Comparison of ENCODE assay signal across 7 cellular contexts in genomic region chr16:57147381-57148191, GRCh38. TPM values are rescaled to one million over a fixed set of nuclear protein-coding genes. Genes with fewer than 3 reads are reported as not detected.
DNase-seq lines count a peak whose midpoint lies in the region; ATAC-seq and TF ChIP-seq lines count a peak whose summit lies in the region.

No MANE protein-coding gene starts in this region.

- no peaks in the 10 kb centered on the region for H3K9me3 ChIP-seq in iPS-20b (ENCODE audit: insufficient read depth, low read depth, low read length)
- no peaks in the 10 kb centered on the region for H3K9me3 ChIP-seq in uterus

- no peaks in the 10 kb centered on the region for H3K27me3 ChIP-seq in HL-60 (ENCODE audit: insufficient read depth, poor library complexity, severe bottlenecking)
- H3K27me3 ChIP-seq in iPS-20b (ENCODE audit: insufficient read depth, low read length) = no peaks in the 10 kb centered on the region
- no peaks in the 10 kb centered on the region for H3K27me3 ChIP-seq in uterus

- peaks cover 25% of the 10 kb centered on the region for H3K4me1 ChIP-seq in iPS-20b (ENCODE audit: insufficient read depth, low read length)
- no peaks in the 10 kb centered on the region for H3K4me1 ChIP-seq in uterus

- H3K4me1 Mint-ChIP-seq in activated CD8-positive, alpha-beta T cell treated with anti-CD3 and anti-CD28 coated beads for 36 hours (ENCODE audit: low read depth) = peaks cover 28% of the 10 kb centered on the region
- H3K4me1 Mint-ChIP-seq in stimulated activated naive B cell treated with anti-CD40 and anti-IgM and Interleukin-4, amounts not matched to agents 10 μg/mL and 1 μg/mL and 100 μg/mL, for 72 hours = peaks cover 25 to 34% of the 10 kb centered on the region in 2 donors

- DNase-seq in HL-60 (ENCODE audit: low read depth in 1 of 2, low spot score in 1 of 2) (peak in 1 of 2 experiments; percentile 58), uterus (no peak)
- no peak for DNase-seq in activated CD8-positive, alpha-beta T cell treated with anti-CD3 and anti-CD28 coated beads for 36 hours
- DNase-seq in stimulated activated naive B cell treated with anti-CD40 and anti-IgM and Interleukin-4, amounts not matched to agents 10 μg/mL and 1 μg/mL and 100 μg/mL, for 72 hours = no peak

- ATAC-seq in activated CD8-positive, alpha-beta T cell treated with anti-CD3 and anti-CD28 coated beads for 36 hours = no peak
- peak; percentile 35 to 48 for ATAC-seq in stimulated activated naive B cell treated with anti-CD40 and anti-IgM and Interleukin-4, amounts not matched to agents 10 μg/mL and 1 μg/mL and 100 μg/mL, for 72 hours (replicated peaks)
- ATAC-seq in GM19397 (IDR thresholded peaks at IDR 0.05; ENCODE audit: unreplicated experiment) (no peak), HG02678 (IDR thresholded peaks at IDR 0.05; ENCODE audit: unreplicated experiment) (no peak)

- no peak for TF ChIP-seq CTCF in HL-60 (IDR thresholded peaks at IDR 0.05; ENCODE audit: insufficient read depth, low read length)
- TF ChIP-seq CTCF in activated CD8-positive, alpha-beta T cell treated with anti-CD3 and anti-CD28 coated beads for 36 hours (IDR thresholded peaks at IDR 0.05) = no peak
- no peak for TF ChIP-seq CTCF in uterus (IDR thresholded peaks at IDR 0.05)

- H3K27ac ChIP-seq in HL-60 (replicated peaks) = peak overlapping the region; percentile 36
- peak overlapping the region; percentile 59 for H3K27ac ChIP-seq in iPS-20b (ENCODE audit: low read length)
- H3K27ac ChIP-seq in uterus = peak overlapping the region in 1 of 2 donors; percentile 27

- H3K4me3 ChIP-seq in HL-60 (replicated peaks; ENCODE audit: insufficient read depth, low read length) (no peak overlapping the region), iPS-20b (ENCODE audit: low read length) (peak overlapping the region; percentile 46; the same call in 1 of the 2 replicates), uterus (no peak overlapping the region)

- peaks cover 6% of the 10 kb centered on the region for H3K36me3 Mint-ChIP-seq in activated CD8-positive, alpha-beta T cell treated with anti-CD3 and anti-CD28 coated beads for 36 hours (ENCODE audit: low read depth)
- peaks cover 23 to 43% of the 10 kb centered on the region in 2 donors for H3K36me3 Mint-ChIP-seq in stimulated activated naive B cell treated with anti-CD40 and anti-IgM and Interleukin-4, amounts not matched to agents 10 μg/mL and 1 μg/mL and 100 μg/mL, for 72 hours

- no peak for TF ChIP-seq POLR2A in uterus (IDR thresholded peaks at IDR 0.05)

- H3K9ac ChIP-seq in iPS-20b (ENCODE audit: low read depth, low read length) = peak overlapping the region; percentile 67; the same call in 1 of the 2 replicates

- H3K36me3 ChIP-seq in iPS-20b (ENCODE audit: insufficient read depth, low read depth, low read length) = peaks cover 8% of the 10 kb centered on the region
- no peaks in the 10 kb centered on the region for H3K36me3 ChIP-seq in uterus

- H3K27me3 Mint-ChIP-seq in activated CD8-positive, alpha-beta T cell treated with anti-CD3 and anti-CD28 coated beads for 36 hours = no peaks in the 10 kb centered on the region
- no peaks in the 10 kb centered on the region for H3K27me3 Mint-ChIP-seq in stimulated activated naive B cell treated with anti-CD40 and anti-IgM and Interleukin-4, amounts not matched to agents 10 μg/mL and 1 μg/mL and 100 μg/mL, for 72 hours

- H3K9me3 Mint-ChIP-seq in activated CD8-positive, alpha-beta T cell treated with anti-CD3 and anti-CD28 coated beads for 36 hours = no peaks in the 10 kb centered on the region
- H3K9me3 Mint-ChIP-seq in stimulated activated naive B cell treated with anti-CD40 and anti-IgM and Interleukin-4, amounts not matched to agents 10 μg/mL and 1 μg/mL and 100 μg/mL, for 72 hours = no peaks in the 10 kb centered on the region

- CTCF ChIA-PET in activated CD8-positive, alpha-beta T cell treated with anti-CD3 and anti-CD28 coated beads for 36 hours (lab: Charles Lee) = interaction anchor here (0.8 to 2.2 kb wide), 3 partner anchors 12 to 64 kb away, joined by 3 to 6 read pairs (median 3); partner anchors contain the start of gene CPNE2

- peak overlapping the region; percentile 58 for H3K27ac Mint-ChIP-seq in activated CD8-positive, alpha-beta T cell treated with anti-CD3 and anti-CD28 coated beads for 36 hours
- H3K27ac Mint-ChIP-seq in stimulated activated naive B cell treated with anti-CD40 and anti-IgM and Interleukin-4, amounts not matched to agents 10 μg/mL and 1 μg/mL and 100 μg/mL, for 72 hours = peak overlapping the region; percentile 86

- H3K4me3 Mint-ChIP-seq in activated CD8-positive, alpha-beta T cell treated with anti-CD3 and anti-CD28 coated beads for 36 hours = no peak overlapping the region
- peak overlapping the region in 1 of 2 donors; percentile 36 for H3K4me3 Mint-ChIP-seq in stimulated activated naive B cell treated with anti-CD40 and anti-IgM and Interleukin-4, amounts not matched to agents 10 μg/mL and 1 μg/mL and 100 μg/mL, for 72 hours

- intact Hi-C loops in activated CD8-positive, alpha-beta T cell treated with anti-CD3 and anti-CD28 coated beads for 36 hours (cut with micrococcal nuclease) = no loop called here
- intact Hi-C loops in uterus (cut with DNase I; ENCODE audit: low total_unique reads) = no loop called here

- POLR2A ChIA-PET in activated CD8-positive, alpha-beta T cell treated with anti-CD3 and anti-CD28 coated beads for 36 hours (lab: Charles Lee) = interaction anchor here (0.5 to 1.0 kb wide), 4 partner anchors 9 to 676 kb away, joined by 3 read pairs; no protein-coding TSS in a partner anchor

RNA-seq across cellular contexts. Expression of gene PSME3IP1, which starts 38.3 kb away (rescaled TPM):
- total RNA-seq in activated CD8-positive, alpha-beta T cell treated with anti-CD3 and anti-CD28 coated beads for 36 hours = 100 to 1,000 TPM; 101 to 103 TPM
- total RNA-seq in uterus = 100 to 1,000 TPM in 1 of 4 donors, 10 to 100 TPM in 3; 45.3 to 323 (median 75.1) TPM

RNA-seq across cellular contexts. Expression of gene RSPRY1, which starts 38.5 kb away (rescaled TPM):
- 10 to 100 TPM; 24.5 to 29.4 TPM for total RNA-seq in activated CD8-positive, alpha-beta T cell treated with anti-CD3 and anti-CD28 coated beads for 36 hours
- 10 to 100 TPM; 27.9 to 77.7 (median 53.2) TPM for total RNA-seq in uterus

RNA-seq across cellular contexts. Expression of gene CPNE2, which starts 55.2 kb away (rescaled TPM):
- total RNA-seq in activated CD8-positive, alpha-beta T cell treated with anti-CD3 and anti-CD28 coated beads for 36 hours = 10 to 100 TPM; 18.6 to 20.6 TPM
- total RNA-seq in uterus = 10 to 100 TPM; 25.1 to 41.4 (median 40.6) TPM

Comparison
In these comparisons a context has a peak if more than half of its experiments do, and no peak if none do; other contexts are left out.
1. ATAC-seq: peak in stimulated activated naive B cell treated with anti-CD40 and anti-IgM and Interleukin-4, amounts not matched to agents 10 μg/mL and 1 μg/mL and 100 μg/mL, for 72 hours (2 of 2); none in activated CD8-positive, alpha-beta T cell treated with anti-CD3 and anti-CD28 coated beads for 36 hours (single experiment), GM19397 (single experiment) and HG02678 (single experiment).